ENCODE assay signal across 1 cellular context in genomic region chr5:175902013-175902412, GRCh38.
TF ChIP-seq lines count a peak whose summit lies in the region.

No MANE protein-coding gene starts in this region.

TF ChIP-seq in WTC11, 78 proteins besides CTCF, POLR2A, EP300 and RAD21 (continued from another document):
- TF ChIP-seq ATF6 (CRISPR knock-in tag; IDR thresholded peaks at IDR 0.05) (no peak), ZNF219 (CRISPR knock-in tag; IDR thresholded peaks at IDR 0.05; ENCODE audit: borderline replicate concordance) (no peak), NR3C1 (CRISPR knock-in tag; conservative IDR thresholded peaks at IDR 0.05; ENCODE audit: low read depth) (no peak)
- TF ChIP-seq, protein P1, sequence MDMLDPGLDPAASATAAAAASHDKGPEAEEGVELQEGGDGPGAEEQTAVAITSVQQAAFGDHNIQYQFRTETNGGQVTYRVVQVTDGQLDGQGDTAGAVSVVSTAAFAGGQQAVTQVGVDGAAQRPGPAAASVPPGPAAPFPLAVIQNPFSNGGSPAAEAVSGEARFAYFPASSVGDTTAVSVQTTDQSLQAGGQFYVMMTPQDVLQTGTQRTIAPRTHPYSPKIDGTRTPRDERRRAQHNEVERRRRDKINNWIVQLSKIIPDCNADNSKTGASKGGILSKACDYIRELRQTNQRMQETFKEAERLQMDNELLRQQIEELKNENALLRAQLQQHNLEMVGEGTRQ (CRISPR knock-in tag; IDR thresholded peaks at IDR 0.05): no peak
TF ChIP-seq in WTC11: peak in this region for 0.
